In genomic region chr1:69737527-69738176, GRCh38 we compare ENCODE assay signal across 8 cellular contexts.
A peak's percentile ranks its signal among the peaks of the same experiment; 100 is the strongest.
DNase-seq lines count a peak whose midpoint lies in the region; ATAC-seq, FAIRE-seq and TF ChIP-seq lines count a peak whose summit lies in the region.

No MANE protein-coding gene starts in this region.

- WGBS in upper lobe of left lung, 2 donors, result 55 to 63% methylated on average over 3 of the region's 3 CpGs

- H3K9me3 ChIP-seq in kidney (ENCODE audit: control insufficient read depth in 1 of 2, low read length in 2 of 2) (no peaks in the 10 kb centered on the region), upper lobe of left lung (no peaks in the 10 kb centered on the region)

- no peak overlapping the region for H3K4me3 ChIP-seq in astrocyte of the spinal cord (ENCODE audit: low read depth, low read length)
- H3K4me3 ChIP-seq in kidney (ENCODE audit: low read length in 2 of 2), result no peak overlapping the region
- H3K4me3 ChIP-seq in upper lobe of left lung, result no peak overlapping the region

- H3K36me3 ChIP-seq in kidney (ENCODE audit: control insufficient read depth in 1 of 2, insufficient read depth in 2 of 2, low read length in 2 of 2) (no peaks in the 10 kb centered on the region), upper lobe of left lung (no peaks in the 10 kb centered on the region)

- intact Hi-C loops in kidney (cut with DNase I), result no loop called here

- no peaks in the 10 kb centered on the region for H3K4me1 ChIP-seq in kidney (ENCODE audit: control insufficient read depth in 1 of 2, insufficient read depth in 1 of 2, low read depth in 1 of 2, low read length in 2 of 2)
- H3K4me1 ChIP-seq in upper lobe of left lung, result no peaks in the 10 kb centered on the region

- in situ Hi-C loops in astrocyte of the spinal cord (cut with HindIII; ENCODE audit: low sequenced_read_pairs), result no loop called here

- no peaks in the 10 kb centered on the region for H3K27me3 ChIP-seq in upper lobe of left lung

- DNase-seq in DMS 273 (lab: John Stamatoyannopoulos, UW; ENCODE audit: unreplicated experiment) (peak; percentile 84), NCI-H526 (lab: John Stamatoyannopoulos, UW) (peak; percentile 34 to 73), astrocyte of the spinal cord (ENCODE audit: low read depth, low spot score) (peak; percentile 78), kidney (no peak), upper lobe of left lung (no peak), activated T-cell treated with anti-CD3 and anti-CD28 coated beads for 4 hours (no peak)

- ATAC-seq in GM19395 (IDR thresholded peaks at IDR 0.05; ENCODE audit: unreplicated experiment) (peak; percentile 86), HG03469 (IDR thresholded peaks at IDR 0.05; ENCODE audit: unreplicated experiment) (peak; percentile 71), upper lobe of left lung (ENCODE audit: low FRiP score in 2 of 2) (peak in 1 of 2 donors; percentile 83)

- no peak overlapping the region for H3K9ac ChIP-seq in kidney (ENCODE audit: low read length in 2 of 2)

- no peak for TF ChIP-seq EP300 in upper lobe of left lung (IDR thresholded peaks at IDR 0.05)

- no peak for TF ChIP-seq POLR2A in upper lobe of left lung (IDR thresholded peaks at IDR 0.05)

- H3K27ac ChIP-seq in kidney (ENCODE audit: low read depth in 2 of 2, low read length in 2 of 2), result no peak overlapping the region
- no peak overlapping the region for H3K27ac ChIP-seq in upper lobe of left lung

- no peak for FAIRE-seq in kidney (lab: Jason Lieb, UNC)

- TF ChIP-seq CTCF in astrocyte of the spinal cord (IDR thresholded peaks at IDR 0.05; ENCODE audit: low read depth, low read length) (peak; percentile 67), kidney (IDR thresholded peaks at IDR 0.05; ENCODE audit: borderline replicate concordance, extremely low read depth, insufficient read depth) (peak; percentile 55), upper lobe of left lung (IDR thresholded peaks at IDR 0.05) (peak in 5 of 6 experiments; percentile 18 to 57 (median 35))

Comparison
In these comparisons a context has a peak if more than half of its experiments do, and no peak if none do; other contexts are left out.
1. DNase-seq: peak in DMS 273 (single experiment), NCI-H526 (2 of 2) and astrocyte of the spinal cord (single experiment); none in kidney (single experiment), upper lobe of left lung (0 of 2) and activated T-cell treated with anti-CD3 and anti-CD28 coated beads for 4 hours (single experiment).
2. Peak in every context shown above with its lines, with median percentiles within 50 percentile points of each other: CTCF ChIP-seq.